Comparison of ENCODE assay signal across 1 cellular context in genomic region chr1:236785477-236785876, GRCh38.
TF ChIP-seq lines count a peak whose summit lies in the region.

No MANE protein-coding gene starts in this region.

TF ChIP-seq in H1, 55 proteins besides CTCF, POLR2A, EP300 and RAD21:
- TF ChIP-seq CEBPB (IDR thresholded peaks at IDR 0.05; ENCODE audit: low read depth, low read length) (no peak), SAP30 (IDR thresholded peaks at IDR 0.05; ENCODE audit: insufficient read depth, insufficient replicate concordance, low read length) (no peak), USF2 (IDR thresholded peaks at IDR 0.05; ENCODE audit: low read length) (no peak), RNF2 (IDR thresholded peaks at IDR 0.05; ENCODE audit: borderline replicate concordance, low read depth, low read length, missing control alignments, poor library complexity, severe bottlenecking) (no peak), RXRA (IDR thresholded peaks at IDR 0.05; ENCODE audit: insufficient read depth, low read depth, low read length) (no peak), SP1 (IDR thresholded peaks at IDR 0.05; ENCODE audit: low read depth, low read length) (no peak), POU5F1 (IDR thresholded peaks at IDR 0.05; ENCODE audit: low read depth, low read length) (no peak), SRF (IDR thresholded peaks at IDR 0.05; ENCODE audit: low read depth, low read length) (no peak), RFX5 (IDR thresholded peaks at IDR 0.05; ENCODE audit: borderline replicate concordance, low read depth, low read length) (no peak), KDM1A (IDR thresholded peaks at IDR 0.05; ENCODE audit: borderline replicate concordance, low read length) (no peak), JUND (IDR thresholded peaks at IDR 0.05; ENCODE audit: low read length) (no peak), ASH2L (IDR thresholded peaks at IDR 0.05; ENCODE audit: low read length) (no peak), GTF2F1 (IDR thresholded peaks at IDR 0.05; ENCODE audit: borderline replicate concordance, low read depth, low read length) (no peak), KDM4A (IDR thresholded peaks at IDR 0.05; ENCODE audit: low read depth, low read length, severe bottlenecking) (no peak), CHD7 (IDR thresholded peaks at IDR 0.05; ENCODE audit: insufficient replicate concordance, low read length) (no peak), HDAC6 (IDR thresholded peaks at IDR 0.05; ENCODE audit: low read depth, low read length) (no peak), JUN (IDR thresholded peaks at IDR 0.05; ENCODE audit: low read depth, low read length) (no peak), CHD1 (IDR thresholded peaks at IDR 0.05; ENCODE audit: low read depth, low read length) (no peak), CTBP2 (IDR thresholded peaks at IDR 0.05; ENCODE audit: borderline replicate concordance, insufficient read depth, insufficient read length, low read length) (no peak), ATF2 (IDR thresholded peaks at IDR 0.05; ENCODE audit: low read length) (no peak)
